Comparison of ENCODE assay signal across 1 cellular context in the genomic region with DNA sequence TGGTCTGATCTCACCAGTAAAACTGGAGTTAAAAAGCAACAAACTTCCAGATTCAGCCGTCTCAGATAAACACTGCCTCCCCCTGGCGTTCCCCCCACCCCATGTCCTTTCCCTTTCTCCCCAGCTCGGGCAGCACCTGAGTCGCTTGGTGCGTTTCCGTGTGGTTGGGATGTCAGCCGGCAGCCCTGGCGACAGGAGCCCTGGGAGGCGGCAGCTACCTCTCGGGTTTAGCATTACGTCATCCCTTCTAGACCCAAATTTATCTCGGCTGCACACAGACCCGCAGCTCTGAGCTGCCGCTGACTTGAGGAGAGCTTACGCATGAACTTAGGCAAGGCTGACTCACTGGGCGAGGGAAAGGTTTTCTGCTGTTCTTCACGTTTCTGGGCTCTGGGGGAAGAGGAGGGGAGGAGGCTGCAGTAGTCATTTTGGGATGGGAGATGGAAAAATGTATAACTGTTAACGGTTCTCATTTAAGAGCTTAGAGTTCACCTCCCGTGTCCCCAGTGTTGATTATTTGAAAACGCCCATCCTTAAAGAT.
TF ChIP-seq lines count a peak whose summit lies in the region.

No MANE protein-coding gene starts in this region.

TF ChIP-seq in HEK293, 187 proteins besides CTCF, POLR2A, EP300 and RAD21 (continued from another document):
- TF ChIP-seq ZNF610 (tag by site-specific recombination; IDR thresholded peaks at IDR 0.05; ENCODE audit: borderline replicate concordance) (peak; percentile 62; the same call in 1 of the 2 replicates), ZNF664 (tag by site-specific recombination; IDR thresholded peaks at IDR 0.05) (0 out of 2 replicates have a peak, but pooled peaks have one; percentile 18), ZNF426 (tag by site-specific recombination; IDR thresholded peaks at IDR 0.05) (no peak), ZFHX2 (tag by site-specific recombination; conservative IDR thresholded peaks at IDR 0.05) (no peak), ZNF292 (tag by site-specific recombination; IDR thresholded peaks at IDR 0.05; ENCODE audit: borderline replicate concordance, low read depth) (no peak), KLF10 (tag by site-specific recombination; IDR thresholded peaks at IDR 0.05) (peak; percentile 35; the same call in 1 of the 2 replicates), HOXD13 (CRISPR knock-in tag; IDR thresholded peaks at IDR 0.05; ENCODE audit: borderline replicate concordance) (no peak), ZNF2 (tag by site-specific recombination; IDR thresholded peaks at IDR 0.05) (peak; percentile 77; the same call in 1 of the 2 replicates), ZNF658 (tag by site-specific recombination; IDR thresholded peaks at IDR 0.05) (no peak), ZSCAN23 (tag by site-specific recombination; IDR thresholded peaks at IDR 0.05) (no peak; the same call in 1 of the 2 replicates), SP2 (tag by site-specific recombination; IDR thresholded peaks at IDR 0.05) (peak; percentile 56), TRIM28 (IDR thresholded peaks at IDR 0.05; ENCODE audit: borderline replicate concordance, low read length) (peak; percentile 79), OVOL3 (tag by site-specific recombination; IDR thresholded peaks at IDR 0.05) (no peak), KLF16 (tag by site-specific recombination; IDR thresholded peaks at IDR 0.05) (0 out of 2 replicates have a peak, but pooled peaks have one; percentile 15), ZNF501 (tag by site-specific recombination; IDR thresholded peaks at IDR 0.05) (peak; percentile 75; the same call in 1 of the 2 replicates), ZNF121 (tag by site-specific recombination; IDR thresholded peaks at IDR 0.05) (no peak), ZBTB20 (tag by site-specific recombination; IDR thresholded peaks at IDR 0.05) (peak; percentile 82), KLF8 (tag by site-specific recombination; IDR thresholded peaks at IDR 0.05) (peak; percentile 65; the same call in 1 of the 2 replicates)
- TF ChIP-seq, protein P1, sequence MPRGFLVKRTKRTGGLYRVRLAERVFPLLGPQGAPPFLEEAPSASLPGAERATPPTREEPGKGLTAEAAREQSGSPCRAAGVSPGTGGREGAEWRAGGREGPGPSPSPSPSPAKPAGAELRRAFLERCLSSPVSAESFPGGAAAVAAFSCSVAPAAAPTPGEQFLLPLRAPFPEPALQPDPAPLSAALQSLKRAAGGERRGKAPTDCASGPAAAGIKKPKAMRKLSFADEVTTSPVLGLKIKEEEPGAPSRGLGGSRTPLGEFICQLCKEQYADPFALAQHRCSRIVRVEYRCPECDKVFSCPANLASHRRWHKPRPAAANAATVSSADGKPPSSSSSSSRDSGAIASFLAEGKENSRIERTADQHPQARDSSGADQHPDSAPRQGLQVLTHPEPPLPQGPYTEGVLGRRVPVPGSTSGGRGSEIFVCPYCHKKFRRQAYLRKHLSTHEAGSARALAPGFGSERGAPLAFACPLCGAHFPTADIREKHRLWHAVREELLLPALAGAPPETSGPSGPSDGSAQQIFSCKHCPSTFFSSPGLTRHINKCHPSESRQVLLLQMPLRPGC (tag by site-specific recombination; IDR thresholded peaks at IDR 0.05): peak; percentile 61; the same call in 1 of the 2 replicates
- TF ChIP-seq, protein P2, sequence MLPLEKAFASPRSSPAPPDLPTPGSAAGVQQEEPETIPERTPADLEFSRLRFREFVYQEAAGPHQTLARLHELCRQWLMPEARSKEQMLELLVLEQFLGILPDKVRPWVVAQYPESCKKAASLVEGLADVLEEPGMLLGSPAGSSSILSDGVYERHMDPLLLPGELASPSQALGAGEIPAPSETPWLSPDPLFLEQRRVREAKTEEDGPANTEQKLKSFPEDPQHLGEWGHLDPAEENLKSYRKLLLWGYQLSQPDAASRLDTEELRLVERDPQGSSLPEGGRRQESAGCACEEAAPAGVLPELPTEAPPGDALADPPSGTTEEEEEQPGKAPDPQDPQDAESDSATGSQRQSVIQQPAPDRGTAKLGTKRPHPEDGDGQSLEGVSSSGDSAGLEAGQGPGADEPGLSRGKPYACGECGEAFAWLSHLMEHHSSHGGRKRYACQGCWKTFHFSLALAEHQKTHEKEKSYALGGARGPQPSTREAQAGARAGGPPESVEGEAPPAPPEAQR (tag by site-specific recombination; IDR thresholded peaks at IDR 0.05): 0 out of 2 replicates have a peak, but pooled peaks have one; percentile 28
TF ChIP-seq in HEK293: peak in this region for 60.
